In the genomic region with DNA sequence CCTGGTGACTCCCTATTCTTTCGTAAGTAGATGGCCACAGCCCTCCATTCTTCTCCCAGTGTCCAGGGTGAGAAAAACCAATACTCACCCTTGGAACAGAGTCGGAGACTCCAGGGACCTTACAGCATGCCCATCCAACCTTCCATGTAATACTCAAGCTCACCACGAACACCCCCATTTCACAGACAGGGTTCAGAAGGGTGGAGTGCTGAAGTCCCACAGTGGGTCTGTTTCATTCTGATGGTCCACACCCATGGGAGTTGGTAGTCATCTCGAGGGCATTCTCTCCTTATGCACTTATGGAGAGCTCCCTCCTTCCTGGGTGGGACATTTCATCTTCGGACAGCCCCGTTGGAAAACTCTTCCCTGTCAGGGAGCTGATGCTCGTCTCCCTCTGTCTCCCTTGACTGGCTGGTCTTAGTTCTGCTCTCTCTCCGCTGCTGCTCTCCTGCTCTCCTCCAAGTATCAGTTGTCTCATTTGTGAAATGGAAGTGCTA, we compare ENCODE assay signal across 9 cellular contexts. TPM values are rescaled to one million over a fixed set of nuclear protein-coding genes. Genes with fewer than 3 reads are reported as not detected.
A peak's percentile ranks its signal among the peaks of the same experiment; 100 is the strongest.
DNase-seq lines count a peak whose midpoint lies in the region; ATAC-seq and TF ChIP-seq lines count a peak whose summit lies in the region.
"Had no signal": no experiment of that assay in that cellular context is flagged by ENCODE, and none has a peak within 500 bp of the region (broad histone marks: within the 10 kb centered on the region; RNA-seq: fewer than 3 reads in every experiment).

No MANE protein-coding gene starts in this region.

- peaks cover 21% of the 10 kb centered on the region for H3K4me1 ChIP-seq in neural progenitor cell

- peak overlapping the region; percentile 1 for H3K27ac ChIP-seq in AG04450 (ENCODE audit: low read depth, low read length)
- H3K27ac ChIP-seq in neural progenitor cell: no peak overlapping the region

- TF ChIP-seq CTCF in AG04450 (IDR thresholded peaks at IDR 0.05; ENCODE audit: low read depth, low read length) (no peak), neural progenitor cell (IDR thresholded peaks at IDR 0.05) (no peak)

- no peaks in the 10 kb centered on the region for H3F3A ChIP-seq in neural progenitor cell (ENCODE audit: low read depth)

- peak overlapping the region; percentile 98 for H3K27ac Mint-ChIP-seq in central memory CD8-positive, alpha-beta T cell (ENCODE audit: low read depth)
- peak overlapping the region; percentile 26 for H3K27ac Mint-ChIP-seq in neural progenitor cell

- peaks cover 27% of the 10 kb centered on the region for H3K79me2 ChIP-seq in neural progenitor cell (ENCODE audit: low read depth)

- no peaks in the 10 kb centered on the region for H3K9me3 ChIP-seq in AG04450 (ENCODE audit: control insufficient read depth, insufficient read depth, low read length)
- H3K9me3 ChIP-seq in neural progenitor cell (ENCODE audit: low read depth): no peaks in the 10 kb centered on the region
- no peaks in the 10 kb centered on the region for H3K9me3 ChIP-seq in MG63

- ATAC-seq in central memory CD8-positive, alpha-beta T cell (replicated peaks; ENCODE audit: extremely low read depth, poor library complexity, severe bottlenecking): no peak
- ATAC-seq in HG03571 (IDR thresholded peaks at IDR 0.05; ENCODE audit: unreplicated experiment): no peak
- ATAC-seq: left lobe of liver had no signal

- no peak overlapping the region for H3K4me2 ChIP-seq in neural progenitor cell

- no peak overlapping the region for H3K9ac ChIP-seq in neural progenitor cell

- in situ Hi-C loops in KBM-7 (cut with MboI; ENCODE audit: low pct_unique_long_range_greater_than_20kb, low sequenced_read_pairs): no loop called here

- H3K27me3 ChIP-seq in AG04450 (ENCODE audit: control insufficient read depth, insufficient read depth, low read length) (no peaks in the 10 kb centered on the region), neural progenitor cell (no peaks in the 10 kb centered on the region), MG63 (no peaks in the 10 kb centered on the region)

- no peaks in the 10 kb centered on the region for H3K9me3 Mint-ChIP-seq in central memory CD8-positive, alpha-beta T cell
- no peaks in the 10 kb centered on the region for H3K9me3 Mint-ChIP-seq in neural progenitor cell

- H3K36me3 ChIP-seq in neural progenitor cell: no peaks in the 10 kb centered on the region
- peaks cover 31% of the 10 kb centered on the region for H3K36me3 ChIP-seq in MG63

- H4K20me1 ChIP-seq in neural progenitor cell (ENCODE audit: low read depth): peaks cover 3% of the 10 kb centered on the region

- no peaks in the 10 kb centered on the region for H3K27me3 Mint-ChIP-seq in central memory CD8-positive, alpha-beta T cell
- H3K27me3 Mint-ChIP-seq in neural progenitor cell (ENCODE audit: insufficient read depth, low read depth): peaks cover 10% of the 10 kb centered on the region

- peaks cover 11% of the 10 kb centered on the region for H3K36me3 Mint-ChIP-seq in central memory CD8-positive, alpha-beta T cell (ENCODE audit: insufficient read depth)
- H3K36me3 Mint-ChIP-seq in neural progenitor cell: peaks cover 13% of the 10 kb centered on the region

- no peak overlapping the region for H3K4me3 ChIP-seq in AG04450 (ENCODE audit: low read depth, low read length)
- peak overlapping the region; percentile 54 for H3K4me3 ChIP-seq in Jurkat, Clone E6-1 (ENCODE audit: low read length)
- no peak overlapping the region for H3K4me3 ChIP-seq in neural progenitor cell
- no peak overlapping the region for H3K4me3 ChIP-seq in MG63

- CTCF ChIA-PET in AG04450 (lab: Charles Lee): interaction anchor here (1.0 to 3.0 kb wide), 4 partner anchors 15 to 47 kb away, joined by 3 to 13 read pairs (median 8); no protein-coding TSS in a partner anchor

- peaks cover 84% of the 10 kb centered on the region for H3K4me1 Mint-ChIP-seq in central memory CD8-positive, alpha-beta T cell
- peaks cover 22% of the 10 kb centered on the region for H3K4me1 Mint-ChIP-seq in neural progenitor cell

- no peak overlapping the region for H2AFZ ChIP-seq in neural progenitor cell (replicated peaks)

- no peak for DNase-seq in AG04450 (ENCODE audit: low read depth, low spot score)
- DNase-seq in Jurkat, Clone E6-1 (ENCODE audit: low read depth, low spot score): no peak
- no peak for DNase-seq in central memory CD8-positive, alpha-beta T cell (ENCODE audit: low spot score in 2 of 2)
- DNase-seq in neural progenitor cell (ENCODE audit: low spot score): no peak
- DNase-seq in MG63: no peak
- no peak for DNase-seq in KBM-7
- no peak for DNase-seq in NCI-H1417 (lab: John Stamatoyannopoulos, UW)

- POLR2A ChIA-PET in AG04450 (lab: Yijun Ruan, JAX): interaction anchor here (0.6 to 1.8 kb wide), 3 partner anchors 17 to 47 kb away, joined by 5 to 10 read pairs (median 7); a partner anchor contains a TSS

- peak overlapping the region; percentile 97 for H3K4me3 Mint-ChIP-seq in central memory CD8-positive, alpha-beta T cell
- H3K4me3 Mint-ChIP-seq in neural progenitor cell: no peak overlapping the region

RNA-seq across cellular contexts. Expression of a gene that starts 38.9 kb away (rescaled TPM):
- not detected in 2 replicates for polyA plus RNA-seq in AG04450 (2011; rRNA removed)
- not detected in 2 replicates for polyA minus RNA-seq in AG04450 (2011; rRNA and poly(A)+ RNA removed)
- polyA plus RNA-seq in Jurkat, Clone E6-1 (2012; ENCODE audit: insufficient read depth, insufficient read length): not detected
- not detected in 2 replicates for total RNA-seq in neural progenitor cell (ENCODE audit: low replicate concordance)
- total RNA-seq in MG63 (2014; rRNA removed; shearing (Covaris generic); ENCODE audit: low replicate concordance): not detected in 2 replicates
- total RNA-seq: left lobe of liver had no signal

RNA-seq across cellular contexts. Expression of a gene that starts 46.1 kb away (rescaled TPM):
- polyA plus RNA-seq in AG04450 (2011; rRNA removed): 57.5 and 58.6 TPM in 2 replicates
- 37.9 and 48.8 TPM in 2 replicates for polyA minus RNA-seq in AG04450 (2011; rRNA and poly(A)+ RNA removed)
- 54.1 TPM for polyA plus RNA-seq in Jurkat, Clone E6-1 (2012; ENCODE audit: insufficient read depth, insufficient read length)
- 60.0 and 74.6 TPM in 2 replicates for total RNA-seq in neural progenitor cell (ENCODE audit: low replicate concordance)
- total RNA-seq in MG63 (2014; rRNA removed; shearing (Covaris generic); ENCODE audit: low replicate concordance): 63.0 and 64.2 TPM in 2 replicates
